3 cellular contexts compared by ENCODE assay signal in genomic region chr6:24535210-24535609, GRCh38.
TF ChIP-seq lines count a peak whose summit lies in the region.

No MANE protein-coding gene starts in this region.

TF ChIP-seq in A549, 52 proteins besides CTCF, POLR2A, EP300 and RAD21:
- TF ChIP-seq TFCP2L1 (CRISPR knock-in tag; IDR thresholded peaks at IDR 0.05) (no peak), MAFK (IDR thresholded peaks at IDR 0.05; ENCODE audit: partially characterized antibody) (peak; percentile 42)

TF ChIP-seq in IMR-90, 13 proteins besides CTCF, POLR2A, EP300 and RAD21:
- TF ChIP-seq MAFK (IDR thresholded peaks at IDR 0.05; ENCODE audit: low read depth, low read length), result peak; percentile 43
- TF ChIP-seq, protein P1, sequence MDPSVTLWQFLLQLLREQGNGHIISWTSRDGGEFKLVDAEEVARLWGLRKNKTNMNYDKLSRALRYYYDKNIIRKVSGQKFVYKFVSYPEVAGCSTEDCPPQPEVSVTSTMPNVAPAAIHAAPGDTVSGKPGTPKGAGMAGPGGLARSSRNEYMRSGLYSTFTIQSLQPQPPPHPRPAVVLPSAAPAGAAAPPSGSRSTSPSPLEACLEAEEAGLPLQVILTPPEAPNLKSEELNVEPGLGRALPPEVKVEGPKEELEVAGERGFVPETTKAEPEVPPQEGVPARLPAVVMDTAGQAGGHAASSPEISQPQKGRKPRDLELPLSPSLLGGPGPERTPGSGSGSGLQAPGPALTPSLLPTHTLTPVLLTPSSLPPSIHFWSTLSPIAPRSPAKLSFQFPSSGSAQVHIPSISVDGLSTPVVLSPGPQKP (IDR thresholded peaks at IDR 0.05; ENCODE audit: borderline replicate concordance, low read depth, low read length), result no peak

TF ChIP-seq in K562, 482 proteins besides CTCF, POLR2A, EP300 and RAD21:
- TF ChIP-seq RFX1 (IDR thresholded peaks at IDR 0.05), result no peak
- TF ChIP-seq CBFB (CRISPR knock-in tag; IDR thresholded peaks at IDR 0.05), result no peak
- TF ChIP-seq ZNF316 (IDR thresholded peaks at IDR 0.05), result peak; percentile 86
- TF ChIP-seq C11orf30 (IDR thresholded peaks at IDR 0.05; ENCODE audit: low read depth), result peak; percentile 76; the same call in 1 of the 2 replicates
- TF ChIP-seq TOE1 (IDR thresholded peaks at IDR 0.05; ENCODE audit: borderline replicate concordance), result no peak
- TF ChIP-seq TOE1 (CRISPR knock-in tag; IDR thresholded peaks at IDR 0.05; ENCODE audit: borderline replicate concordance, low read depth), result no peak
- TF ChIP-seq KAT2B (IDR thresholded peaks at IDR 0.05; ENCODE audit: low read depth, low read length), result no peak
- no peak for TF ChIP-seq ZFP36 (IDR thresholded peaks at IDR 0.05; ENCODE audit: low read depth, low read length, partially characterized antibody)
- no peak for TF ChIP-seq OTX1 (CRISPR knock-in tag; IDR thresholded peaks at IDR 0.05)
- 0 out of 2 replicates have a peak, but pooled peaks have one; percentile 42 for TF ChIP-seq MAFK (IDR thresholded peaks at IDR 0.05; ENCODE audit: low read length)
- TF ChIP-seq, protein P2, sequence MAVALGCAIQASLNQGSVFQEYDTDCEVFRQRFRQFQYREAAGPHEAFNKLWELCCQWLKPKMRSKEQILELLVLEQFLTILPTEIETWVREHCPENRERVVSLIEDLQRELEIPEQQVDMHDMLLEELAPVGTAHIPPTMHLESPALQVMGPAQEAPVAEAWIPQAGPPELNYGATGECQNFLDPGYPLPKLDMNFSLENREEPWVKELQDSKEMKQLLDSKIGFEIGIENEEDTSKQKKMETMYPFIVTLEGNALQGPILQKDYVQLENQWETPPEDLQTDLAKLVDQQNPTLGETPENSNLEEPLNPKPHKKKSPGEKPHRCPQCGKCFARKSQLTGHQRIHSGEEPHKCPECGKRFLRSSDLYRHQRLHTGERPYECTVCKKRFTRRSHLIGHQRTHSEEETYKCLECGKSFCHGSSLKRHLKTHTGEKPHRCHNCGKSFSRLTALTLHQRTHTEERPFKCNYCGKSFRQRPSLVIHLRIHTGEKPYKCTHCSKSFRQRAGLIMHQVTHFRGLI (CRISPR knock-in tag; IDR thresholded peaks at IDR 0.05), result no peak
- no peak for TF ChIP-seq ZSCAN32 (CRISPR knock-in tag; IDR thresholded peaks at IDR 0.05)
- TF ChIP-seq PCBP1 (IDR thresholded peaks at IDR 0.05; ENCODE audit: low read depth, low read length, poor library complexity, severe bottlenecking), result no peak
- TF ChIP-seq NFIC (IDR thresholded peaks at IDR 0.05), result no peak
- TF ChIP-seq STAT6 (CRISPR knock-in tag; IDR thresholded peaks at IDR 0.05), result no peak
- TF ChIP-seq GABPB1 (CRISPR knock-in tag; IDR thresholded peaks at IDR 0.05), result no peak
- TF ChIP-seq MAFF (IDR thresholded peaks at IDR 0.05; ENCODE audit: low read length), result peak; percentile 58
- TF ChIP-seq JUND (IDR thresholded peaks at IDR 0.05; ENCODE audit: borderline replicate concordance, low read depth, low read length), result no peak
- TF ChIP-seq JUND (tag; IDR thresholded peaks at IDR 0.05; ENCODE audit: borderline replicate concordance, low read depth, low read length), result no peak
- no peak for TF ChIP-seq ZNF324 (CRISPR knock-in tag; IDR thresholded peaks at IDR 0.05)
- no peak for TF ChIP-seq ZNF274 (IDR thresholded peaks at IDR 0.05; ENCODE audit: borderline replicate concordance, low read depth, low read length)
- TF ChIP-seq KDM1A (IDR thresholded peaks at IDR 0.05), result no peak
- no peak for TF ChIP-seq KLF6 (CRISPR knock-in tag; IDR thresholded peaks at IDR 0.05; ENCODE audit: borderline replicate concordance)
- TF ChIP-seq BCOR (IDR thresholded peaks at IDR 0.05), result no peak
- peak; percentile 69 for TF ChIP-seq MAFG (tag; conservative IDR thresholded peaks at IDR 0.05)
- TF ChIP-seq SAFB2 (IDR thresholded peaks at IDR 0.05; ENCODE audit: borderline replicate concordance, low read depth, low read length, severe bottlenecking), result no peak
- TF ChIP-seq TEAD4 (IDR thresholded peaks at IDR 0.05; ENCODE audit: low read length), result no peak
- no peak for TF ChIP-seq TEAD4 (CRISPR knock-in tag; IDR thresholded peaks at IDR 0.05; ENCODE audit: borderline replicate concordance)
